ENCODE assay signal across 14 cellular contexts in the genomic region with DNA sequence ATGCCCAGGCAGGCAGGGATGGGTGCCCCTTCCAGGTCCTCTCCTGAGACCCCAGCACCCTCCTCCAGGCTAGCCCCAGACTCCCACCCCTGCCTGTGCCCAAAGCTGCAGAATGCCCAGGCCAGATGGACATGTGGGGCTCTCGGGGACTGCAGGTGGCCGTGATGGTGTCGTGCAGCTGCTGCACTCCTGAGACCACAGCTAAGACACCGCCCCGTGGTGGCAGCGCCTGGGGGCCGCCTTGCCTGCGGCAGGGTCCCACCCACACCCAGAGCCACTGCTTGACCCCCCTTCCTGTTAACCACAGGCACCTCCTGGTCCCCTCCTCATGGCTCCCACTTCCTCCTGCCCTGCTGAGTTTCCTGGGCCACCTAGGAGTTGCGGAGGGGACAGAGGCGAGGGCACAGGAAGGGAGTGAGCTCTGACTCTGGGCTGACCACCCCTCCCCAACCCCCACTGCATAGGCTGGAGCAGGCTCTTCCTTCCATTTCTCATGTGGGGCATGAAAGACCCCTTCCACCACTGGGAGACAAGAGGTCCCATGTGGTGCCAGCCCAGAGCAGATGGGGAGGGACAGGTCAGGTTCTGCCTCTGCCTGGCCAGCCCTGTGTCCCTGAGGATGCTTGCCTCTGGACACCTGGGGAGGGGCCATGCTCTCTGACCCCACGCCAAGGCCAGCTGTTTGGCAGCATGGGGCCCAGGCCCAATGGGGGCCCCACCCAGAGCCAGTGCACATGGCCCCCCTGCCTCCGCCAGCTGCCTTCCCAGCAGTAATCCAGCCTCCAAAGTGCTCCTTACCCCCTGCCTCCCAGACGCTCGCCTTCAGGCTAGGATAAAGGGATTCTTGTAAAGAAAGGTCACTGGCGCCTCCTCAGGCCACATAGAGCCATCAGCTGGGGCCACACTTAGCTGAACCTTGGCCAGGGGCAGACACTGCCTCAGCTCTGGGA. TPM values are rescaled to one million over a fixed set of nuclear protein-coding genes. Genes with fewer than 3 reads are reported as not detected.
DNase-seq lines count a peak whose midpoint lies in the region; ATAC-seq and TF ChIP-seq lines count a peak whose summit lies in the region.
"Had no signal": no experiment of that assay in that cellular context is flagged by ENCODE, and none has a peak within 500 bp of the region (broad histone marks: within the 10 kb centered on the region; RNA-seq: fewer than 3 reads in every experiment).

No MANE protein-coding gene starts in this region.

- no peak overlapping the region for H3K4me3 ChIP-seq in OCI-LY3 (ENCODE audit: low read length)
- H3K4me3 ChIP-seq: A549, cardiac muscle cell, GM23248 had no signal

- POLR2A ChIA-PET in HEK293T (lab: Yijun Ruan, JAX), result interaction anchor here (0.7 kb wide), 1 partner anchor 78 kb away, joined by 3 read pairs; a partner anchor contains a TSS

- no peaks in the 10 kb centered on the region for H3K36me3 ChIP-seq in OCI-LY3 (replicated peaks; ENCODE audit: low read depth, low read length)
- H3K36me3 ChIP-seq: cardiac muscle cell had no signal

- H3K4me2 ChIP-seq in OCI-LY3 (ENCODE audit: low read length), result no peak overlapping the region
- H3K4me2 ChIP-seq: A549 had no signal

- H3K4me3 Mint-ChIP-seq in progenitor cell of endocrine pancreas (ENCODE audit: low read depth), result no peak overlapping the region
- H3K4me3 Mint-ChIP-seq: activated T-cell treated with anti-CD3 and anti-CD28 coated beads, Interleukin-2, amount 50 U/mL, for 24 hours had no signal

- H2AFZ ChIP-seq in OCI-LY3 (ENCODE audit: low read depth, low read length), result no peak overlapping the region
- H2AFZ ChIP-seq: GM23248 had no signal

- peak; percentile 12 for DNase-seq in NOMO-1 treated with DMSO at 0.1 percent for 48 hours (lab: John Stamatoyannopoulos, UW; ENCODE audit: unreplicated experiment)
- DNase-seq in NOMO-1 treated with dmso at 0.1 percent for 144 hours (lab: John Stamatoyannopoulos, UW; ENCODE audit: unreplicated experiment), result no peak
- peak; percentile 28 for DNase-seq in left cardiac atrium
- no peak for DNase-seq in progenitor cell of endocrine pancreas (ENCODE audit: low spot score, unreplicated experiment)
- no peak for DNase-seq in NCI-H2107 (lab: John Stamatoyannopoulos, UW)
- no peak for DNase-seq in HEK293T (ENCODE audit: extremely low spot score)
- DNase-seq in activated CD4-positive, alpha-beta T cell treated with anti-CD3 and anti-CD28 coated beads, Interleukin-2, amount 50 U/mL, for 1 hour, result no peak
- DNase-seq: activated T-cell treated with anti-CD3 and anti-CD28 coated beads, Interleukin-2, amount 50 U/mL, for 24 hours; foreskin fibroblast; GM23248; NCI-H1048 had no signal

- no peak overlapping the region for H3K27ac ChIP-seq in OCI-LY3 (ENCODE audit: low read length)
- H3K27ac ChIP-seq: A549, cardiac muscle cell, GM23248 had no signal

- H3K27me3 ChIP-seq in OCI-LY3 (ENCODE audit: low read depth, low read length), result no peaks in the 10 kb centered on the region
- H3K27me3 ChIP-seq: cardiac muscle cell had no signal

- intact Hi-C loops in left cardiac atrium (cut with DNase I), result no loop called here

- H3K9ac ChIP-seq in OCI-LY3 (ENCODE audit: low read length), result no peak overlapping the region
- H3K9ac ChIP-seq: GM23248 had no signal

- H3K4me1 ChIP-seq in OCI-LY3 (ENCODE audit: low read length), result no peaks in the 10 kb centered on the region
- H3K4me1 ChIP-seq: A549 had no signal

- CTCF ChIA-PET in HEK293T (lab: Yijun Ruan, JAX), result interaction anchor here (0.6 kb wide), 1 partner anchor 11 kb away, joined by 3 read pairs; no protein-coding TSS in a partner anchor

- H3K79me2 ChIP-seq in OCI-LY3 (ENCODE audit: low read length), result no peaks in the 10 kb centered on the region

- no peaks in the 10 kb centered on the region for H3K4me1 Mint-ChIP-seq in progenitor cell of endocrine pancreas (ENCODE audit: low read depth)

- H4K20me1 ChIP-seq in OCI-LY3 (ENCODE audit: insufficient read depth, low read length), result no peaks in the 10 kb centered on the region

- H3K9me3 ChIP-seq in OCI-LY3 (ENCODE audit: insufficient read depth, low read length), result no peaks in the 10 kb centered on the region
- H3K9me3 ChIP-seq: A549 had no signal

- H3K27ac Mint-ChIP-seq in progenitor cell of endocrine pancreas, result no peak overlapping the region
- H3K27ac Mint-ChIP-seq: activated T-cell treated with anti-CD3 and anti-CD28 coated beads, Interleukin-2, amount 50 U/mL, for 24 hours had no signal

- peak in 1 of 2 donors; percentile 17 for ATAC-seq in left cardiac atrium

- peaks cover 28% of the 10 kb centered on the region for H3K27me3 Mint-ChIP-seq in progenitor cell of endocrine pancreas
- H3K27me3 Mint-ChIP-seq: activated T-cell treated with anti-CD3 and anti-CD28 coated beads, Interleukin-2, amount 50 U/mL, for 24 hours had no signal

- no peaks in the 10 kb centered on the region for H3K9me3 Mint-ChIP-seq in progenitor cell of endocrine pancreas (ENCODE audit: low read depth)
- H3K9me3 Mint-ChIP-seq: activated T-cell treated with anti-CD3 and anti-CD28 coated beads, Interleukin-2, amount 50 U/mL, for 24 hours had no signal

- TF ChIP-seq CTCF in OCI-LY3 (IDR thresholded peaks at IDR 0.05; ENCODE audit: low read depth, low read length), result peak; percentile 11; the same call in 1 of the 2 replicates
- TF ChIP-seq CTCF in progenitor cell of endocrine pancreas (IDR thresholded peaks at IDR 0.05; ENCODE audit: unreplicated experiment), result peak; percentile 12

- no peaks in the 10 kb centered on the region for H3K36me3 Mint-ChIP-seq in progenitor cell of endocrine pancreas (ENCODE audit: insufficient read depth)

TF ChIP-seq in HEK293T, 16 proteins besides CTCF, POLR2A, EP300 and RAD21:
- no peak for TF ChIP-seq ELF4 (IDR thresholded peaks at IDR 0.05)
- TF ChIP-seq BHLHE40 (IDR thresholded peaks at IDR 0.05; ENCODE audit: borderline replicate concordance), result no peak

RNA-seq across cellular contexts. Expression of a gene that starts 29.3 kb away (rescaled TPM):
- total RNA-seq in left cardiac atrium (10 to 100 TPM; 17.3 to 21.0 TPM), progenitor cell of endocrine pancreas (11.9 and 13.3 TPM in 2 replicates)

Comparison
In these comparisons a context has a peak if more than half of its experiments do, and no peak if none do; other contexts are left out.
1. DNase-seq: peak in NOMO-1 treated with DMSO at 0.1 percent for 48 hours (single experiment) and left cardiac atrium (single experiment); none in NOMO-1 treated with dmso at 0.1 percent for 144 hours (single experiment), progenitor cell of endocrine pancreas (single experiment), NCI-H2107 (single experiment), HEK293T (single experiment) and activated CD4-positive, alpha-beta T cell treated with anti-CD3 and anti-CD28 coated beads, Interleukin-2, amount 50 U/mL, for 1 hour (single experiment).